25 cellular contexts compared by ENCODE assay signal in genomic region chr2:120953843-120954584, GRCh38.
"Had no signal": no experiment of that assay in that cellular context is flagged by ENCODE, and none has a peak within 500 bp of the region (broad histone marks: within the 10 kb centered on the region; RNA-seq: fewer than 3 reads in every experiment).

No MANE protein-coding gene starts in this region.

- H3K27me3 ChIP-seq: ascending aorta, brain microvascular endothelial cell, right atrium auricular region, tibial nerve had no signal

- H3K9me3 Mint-ChIP-seq: activated CD4-positive, alpha-beta memory T cell treated with anti-CD3 and anti-CD28 coated beads, Interleukin-2, amount 10 ng/mL, durations not matched to agents 7 days and 5 days; activated CD4-positive, alpha-beta T cell treated with anti-CD3 and anti-CD28 coated beads, Interleukin-2, amount 10 ng/mL, durations not matched to agents 7 days and 5 days; activated naive CD4-positive, alpha-beta T cell treated with anti-CD3 and anti-CD28 coated beads, Interleukin-2, amount 10 ng/mL, durations not matched to agents 7 days and 5 days; activated naive CD8-positive, alpha-beta T cell treated with anti-CD3 and anti-CD28 coated beads, Interleukin-2, amount 10 ng/mL, durations not matched to agents 7 days and 5 days; activated T-cell treated with anti-CD3 and anti-CD28 coated beads, Interleukin-2, amount 50 U/mL, for 24 hours; effector memory CD8-positive, alpha-beta T cell; nephron had no signal

- H3K4me1 Mint-ChIP-seq: activated naive CD4-positive, alpha-beta T cell treated with anti-CD3 and anti-CD28 coated beads, Interleukin-2, amount 10 ng/mL, durations not matched to agents 7 days and 5 days had no signal

- H3K27ac Mint-ChIP-seq: activated CD4-positive, alpha-beta memory T cell treated with anti-CD3 and anti-CD28 coated beads, Interleukin-2, amount 10 ng/mL, durations not matched to agents 7 days and 5 days; activated CD4-positive, alpha-beta T cell treated with anti-CD3 and anti-CD28 coated beads, Interleukin-2, amount 10 ng/mL, durations not matched to agents 7 days and 5 days; activated naive CD4-positive, alpha-beta T cell treated with anti-CD3 and anti-CD28 coated beads, Interleukin-2, amount 10 ng/mL, durations not matched to agents 7 days and 5 days; activated naive CD8-positive, alpha-beta T cell treated with anti-CD3 and anti-CD28 coated beads, Interleukin-2, amount 10 ng/mL, durations not matched to agents 7 days and 5 days; activated T-cell treated with anti-CD3 and anti-CD28 coated beads, Interleukin-2, amount 50 U/mL, for 24 hours; effector memory CD8-positive, alpha-beta T cell; T-helper 17 cell had no signal

- ATAC-seq: effector memory CD8-positive, alpha-beta T cell; esophagus mucosa; left cardiac atrium; left ventricle myocardium superior; T-helper 17 cell had no signal

- H3K27ac ChIP-seq: ascending aorta, brain microvascular endothelial cell, right atrium auricular region, tibial nerve had no signal

- H3K4me3 ChIP-seq: ascending aorta, right atrium auricular region, tibial nerve had no signal

- H3K9me3 ChIP-seq: ascending aorta, right atrium auricular region, tibial nerve had no signal

- H3K36me3 Mint-ChIP-seq: activated naive CD4-positive, alpha-beta T cell treated with anti-CD3 and anti-CD28 coated beads, Interleukin-2, amount 10 ng/mL, durations not matched to agents 7 days and 5 days; activated naive CD8-positive, alpha-beta T cell treated with anti-CD3 and anti-CD28 coated beads, Interleukin-2, amount 10 ng/mL, durations not matched to agents 7 days and 5 days had no signal

- H3K36me3 ChIP-seq: right atrium auricular region had no signal

- DNase-seq: activated CD4-positive, alpha-beta memory T cell treated with anti-CD3 and anti-CD28 coated beads, Interleukin-2, amount 10 ng/mL, durations not matched to agents 7 days and 5 days; activated CD4-positive, alpha-beta T cell treated with anti-CD3 and anti-CD28 coated beads for 1 hour; activated CD4-positive, alpha-beta T cell treated with anti-CD3 and anti-CD28 coated beads, Interleukin-2, amount 10 ng/mL, durations not matched to agents 7 days and 5 days; activated CD8-positive, alpha-beta memory T cell treated with anti-CD3 and anti-CD28 coated beads, Interleukin-2, amount 50 U/mL, for 48 hours; activated gamma-delta T cell; activated naive CD4-positive, alpha-beta T cell treated with anti-CD3 and anti-CD28 coated beads, Interleukin-2, amount 10 ng/mL, durations not matched to agents 7 days and 5 days; activated naive CD8-positive, alpha-beta T cell treated with anti-CD3 and anti-CD28 coated beads, Interleukin-2, amount 10 ng/mL, durations not matched to agents 7 days and 5 days; activated T-cell treated with anti-CD3 and anti-CD28 coated beads, Interleukin-2, amount 50 U/mL, for 24 hours; brain microvascular endothelial cell; cortex of kidney; effector memory CD8-positive, alpha-beta T cell; foreskin fibroblast; head of caudate nucleus; hippocampal formation; left cardiac atrium; left ventricle myocardium superior; nucleus accumbens; stimulated activated naive CD4-positive, alpha-beta T cell treated with Interleukin-2 at 50 U/mL for 16 hours; T-helper 17 cell; T1000 had no signal

- H3K4me3 Mint-ChIP-seq: activated CD4-positive, alpha-beta memory T cell treated with anti-CD3 and anti-CD28 coated beads, Interleukin-2, amount 10 ng/mL, durations not matched to agents 7 days and 5 days; activated CD4-positive, alpha-beta T cell treated with anti-CD3 and anti-CD28 coated beads, Interleukin-2, amount 10 ng/mL, durations not matched to agents 7 days and 5 days; activated naive CD4-positive, alpha-beta T cell treated with anti-CD3 and anti-CD28 coated beads, Interleukin-2, amount 10 ng/mL, durations not matched to agents 7 days and 5 days; activated naive CD8-positive, alpha-beta T cell treated with anti-CD3 and anti-CD28 coated beads, Interleukin-2, amount 10 ng/mL, durations not matched to agents 7 days and 5 days; activated T-cell treated with anti-CD3 and anti-CD28 coated beads, Interleukin-2, amount 50 U/mL, for 24 hours; effector memory CD8-positive, alpha-beta T cell; nephron; T-helper 17 cell had no signal

- H3K4me1 ChIP-seq: ascending aorta had no signal

- H3K27me3 Mint-ChIP-seq: activated CD4-positive, alpha-beta memory T cell treated with anti-CD3 and anti-CD28 coated beads, Interleukin-2, amount 10 ng/mL, durations not matched to agents 7 days and 5 days; activated CD4-positive, alpha-beta T cell treated with anti-CD3 and anti-CD28 coated beads, Interleukin-2, amount 10 ng/mL, durations not matched to agents 7 days and 5 days; activated naive CD4-positive, alpha-beta T cell treated with anti-CD3 and anti-CD28 coated beads, Interleukin-2, amount 10 ng/mL, durations not matched to agents 7 days and 5 days; activated naive CD8-positive, alpha-beta T cell treated with anti-CD3 and anti-CD28 coated beads, Interleukin-2, amount 10 ng/mL, durations not matched to agents 7 days and 5 days; activated T-cell treated with anti-CD3 and anti-CD28 coated beads, Interleukin-2, amount 50 U/mL, for 24 hours had no signal
